Comparison of ENCODE assay signal across 8 cellular contexts in genomic region chr6:24493945-24494725, GRCh38. TPM values are rescaled to one million over a fixed set of nuclear protein-coding genes. Genes with fewer than 3 reads are reported as not detected.
DNase-seq lines count a peak whose midpoint lies in the region; ATAC-seq, FAIRE-seq and TF ChIP-seq lines count a peak whose summit lies in the region.

No MANE protein-coding gene starts in this region.

- H2AFZ ChIP-seq in keratinocyte (ENCODE audit: control insufficient read depth, low read length) = no peak overlapping the region

- WGBS in tibial nerve, 2 donors = 22 to 23% methylated on average over 24 of the region's 24 CpGs

- no peaks in the 10 kb centered on the region for H3K9me1 ChIP-seq in keratinocyte (ENCODE audit: control insufficient read depth, extremely low read depth, insufficient read depth, low read length)

- no peak for DNase-seq in CD4-positive, alpha-beta memory T cell
- DNase-seq in H7 = no peak
- DNase-seq in activated CD8-positive, alpha-beta T cell treated with anti-CD3 and anti-CD28 coated beads for 36 hours = peak; percentile 14
- DNase-seq in keratinocyte (ENCODE audit: low read depth, low spot score) = no peak
- DNase-seq in tibial nerve (ENCODE audit: low spot score in 2 of 2) = no peak
- DNase-seq in SW 1271 (lab: John Stamatoyannopoulos, UW) = no peak
- DNase-seq in stimulated activated CD4-positive, alpha-beta T cell treated with anti-CD3 and anti-CD28 coated beads, Interleukin-1b, Interleukin-23, amount 100 ng/mL, for 48 hours = no peak

- H3K9ac ChIP-seq in keratinocyte (ENCODE audit: control insufficient read depth, extremely low read depth, insufficient read depth, low read length) = no peak overlapping the region

- no peaks in the 10 kb centered on the region for H3K9me3 ChIP-seq in CD4-positive, alpha-beta memory T cell (ENCODE audit: control insufficient read depth in 1 of 2, low read length in 2 of 2)
- H3K9me3 ChIP-seq in keratinocyte (ENCODE audit: control insufficient read depth, low read depth, low read length) (no peaks in the 10 kb centered on the region), tibial nerve (no peaks in the 10 kb centered on the region)

- H3K9me3 Mint-ChIP-seq in CD4-positive, alpha-beta memory T cell = peaks cover 0 to 3% (median 0%) of the 10 kb centered on the region in 8 donors
- peaks cover 8% of the 10 kb centered on the region for H3K9me3 Mint-ChIP-seq in activated CD8-positive, alpha-beta T cell treated with anti-CD3 and anti-CD28 coated beads for 36 hours

- CTCF ChIA-PET in CD4-positive, alpha-beta memory T cell (lab: Charles Lee; ENCODE audit: partially characterized antibody) = interaction anchor here (0.9 to 3.1 kb wide), 10 partner anchors 7 to 87 kb away, joined by 3 to 12 read pairs (median 6); no protein-coding TSS in a partner anchor
- CTCF ChIA-PET in activated CD8-positive, alpha-beta T cell treated with anti-CD3 and anti-CD28 coated beads for 36 hours (lab: Charles Lee) = interaction anchor here (0.7 to 3.3 kb wide), 19 partner anchors 9 to 259 kb away, joined by 3 to 29 read pairs (median 5); partner anchors contain the start of gene MRS2

- H3K36me3 ChIP-seq in CD4-positive, alpha-beta memory T cell (ENCODE audit: insufficient read depth, low read length) = no peaks in the 10 kb centered on the region
- H3K36me3 ChIP-seq in H7 (replicated peaks; ENCODE audit: control insufficient read depth, insufficient read depth, low read length) (no peaks in the 10 kb centered on the region), keratinocyte (ENCODE audit: control insufficient read depth in 2 of 2, extremely low read depth in 1 of 2, insufficient read depth in 2 of 2, low read length in 2 of 2) (no peaks in the 10 kb centered on the region), tibial nerve (peaks cover 0 to 16% (median 0%) of the 10 kb centered on the region in 3 donors)

- peaks cover 18% of the 10 kb centered on the region for H3K4me1 ChIP-seq in CD4-positive, alpha-beta memory T cell (ENCODE audit: insufficient read depth, low read length)
- H3K4me1 ChIP-seq in keratinocyte (ENCODE audit: control insufficient read depth, extremely low read depth, insufficient read depth, low read length) (no peaks in the 10 kb centered on the region), tibial nerve (peaks cover 0 to 21% (median 8%) of the 10 kb centered on the region in 4 donors)

- H3K4me3 Mint-ChIP-seq in CD4-positive, alpha-beta memory T cell = peak overlapping the region; percentile 85 to 90 (median 88)
- H3K4me3 Mint-ChIP-seq in activated CD8-positive, alpha-beta T cell treated with anti-CD3 and anti-CD28 coated beads for 36 hours = peak overlapping the region; percentile 78

- dilution Hi-C loops in keratinocyte (cut with MboI; ENCODE audit: extremely low pct_ligation_motif_present, low sequenced_read_pairs) = no loop called here

- H3K4me1 Mint-ChIP-seq in CD4-positive, alpha-beta memory T cell = peaks cover 19 to 27% (median 24%) of the 10 kb centered on the region in 4 donors
- H3K4me1 Mint-ChIP-seq in activated CD8-positive, alpha-beta T cell treated with anti-CD3 and anti-CD28 coated beads for 36 hours (ENCODE audit: low read depth) = peaks cover 28% of the 10 kb centered on the region

- POLR2A ChIA-PET in CD4-positive, alpha-beta memory T cell (lab: Charles Lee; ENCODE audit: partially characterized antibody) = interaction anchor here (0.7 to 1.8 kb wide), 6 partner anchors 28 to 281 kb away, joined by 3 to 12 read pairs (median 6); partner anchors contain the start of genes ACOT13, GMNN, KIAA0319 and TDP2
- POLR2A ChIA-PET in activated CD8-positive, alpha-beta T cell treated with anti-CD3 and anti-CD28 coated beads for 36 hours (lab: Charles Lee) = interaction anchor here (0.6 to 1.4 kb wide), 4 partner anchors 12 to 140 kb away, joined by 3 to 5 read pairs (median 4); no protein-coding TSS in a partner anchor

- peak overlapping the region; percentile 79 for H3K4me2 ChIP-seq in keratinocyte (ENCODE audit: control insufficient read depth, extremely low read depth, insufficient read depth, low read depth, low read length)

- no peaks in the 10 kb centered on the region for H3K27me3 Mint-ChIP-seq in CD4-positive, alpha-beta memory T cell
- no peaks in the 10 kb centered on the region for H3K27me3 Mint-ChIP-seq in activated CD8-positive, alpha-beta T cell treated with anti-CD3 and anti-CD28 coated beads for 36 hours

- H3K27ac Mint-ChIP-seq in CD4-positive, alpha-beta memory T cell = peak overlapping the region; percentile 31 to 75 (median 60)
- peak overlapping the region; percentile 74 for H3K27ac Mint-ChIP-seq in activated CD8-positive, alpha-beta T cell treated with anti-CD3 and anti-CD28 coated beads for 36 hours

- no peaks in the 10 kb centered on the region for H3K79me2 ChIP-seq in keratinocyte (ENCODE audit: control insufficient read depth, insufficient read depth, low read length)

- peak; percentile 4 for ATAC-seq in activated CD8-positive, alpha-beta T cell treated with anti-CD3 and anti-CD28 coated beads for 36 hours
- no peak for ATAC-seq in HG02623 (IDR thresholded peaks at IDR 0.05; ENCODE audit: unreplicated experiment)

- peaks cover 10 to 15% of the 10 kb centered on the region in 2 donors for H3K36me3 Mint-ChIP-seq in CD4-positive, alpha-beta memory T cell
- H3K36me3 Mint-ChIP-seq in activated CD8-positive, alpha-beta T cell treated with anti-CD3 and anti-CD28 coated beads for 36 hours (ENCODE audit: low read depth) = peaks cover 13% of the 10 kb centered on the region

- H3K27ac ChIP-seq in CD4-positive, alpha-beta memory T cell (ENCODE audit: low read depth, low read length) = peak overlapping the region; percentile 18
- H3K27ac ChIP-seq in keratinocyte (ENCODE audit: control insufficient read depth, insufficient read depth, low read length) (no peak overlapping the region), tibial nerve (peak overlapping the region in 2 of 4 donors; percentile 81 to 88)

- no peak for FAIRE-seq in keratinocyte (lab: Jason Lieb, UNC)

- no peak for TF ChIP-seq POLR2A in tibial nerve (IDR thresholded peaks at IDR 0.05)

- H3K27me3 ChIP-seq in CD4-positive, alpha-beta memory T cell (ENCODE audit: insufficient read depth, low read length) = no peaks in the 10 kb centered on the region
- H3K27me3 ChIP-seq in H7 (ENCODE audit: control insufficient read depth, insufficient read depth, low read length) = peaks cover 18% of the 10 kb centered on the region
- H3K27me3 ChIP-seq in keratinocyte (ENCODE audit: control insufficient read depth, extremely low read depth, insufficient read depth, low read length) = peaks cover 13% of the 10 kb centered on the region
- no peaks in the 10 kb centered on the region for H3K27me3 ChIP-seq in tibial nerve

- TF ChIP-seq EP300 in tibial nerve (IDR thresholded peaks at IDR 0.05) = no peak

- H3K4me3 ChIP-seq in CD4-positive, alpha-beta memory T cell (ENCODE audit: low read length in 2 of 2) = peak overlapping the region; percentile 64 to 75
- H3K4me3 ChIP-seq in H7 (ENCODE audit: insufficient read depth, low read depth, low read length) (peak overlapping the region; percentile 67), keratinocyte (ENCODE audit: control insufficient read depth in 2 of 3, extremely low read depth in 1 of 3, insufficient read depth in 2 of 3, low read depth in 1 of 3, low read length in 3 of 3) (peak overlapping the region; percentile 38 to 51 (median 43)), tibial nerve (peak overlapping the region; percentile 54 to 83 (median 64))

- TF ChIP-seq CTCF in activated CD8-positive, alpha-beta T cell treated with anti-CD3 and anti-CD28 coated beads for 36 hours (IDR thresholded peaks at IDR 0.05) = no peak
- TF ChIP-seq CTCF in keratinocyte (optimal IDR thresholded peaks at IDR 0.05 in 1 of 3, IDR thresholded peaks at IDR 0.05 in 1 of 3, conservative IDR thresholded peaks at IDR 0.05 in 1 of 3; ENCODE audit: extremely low read depth in 1 of 3, insufficient read depth in 2 of 3, low read length in 3 of 3) (no peak), tibial nerve (IDR thresholded peaks at IDR 0.05) (no peak)

- intact Hi-C loops in CD4-positive, alpha-beta memory T cell (cut with micrococcal nuclease) = loop anchor here (2.0 to 10.0 kb wide), 3 partner anchors 27 to 201 kb away; partner anchors contain the start of genes ACOT13 and TDP2
- intact Hi-C loops in activated CD8-positive, alpha-beta T cell treated with anti-CD3 and anti-CD28 coated beads for 36 hours (cut with micrococcal nuclease) = no loop called here

- no peaks in the 10 kb centered on the region for H4K20me1 ChIP-seq in keratinocyte (ENCODE audit: control insufficient read depth, extremely low read depth, insufficient read depth, low read length)

RNA-seq across cellular contexts. Expression of gene ALDH5A1, which starts 0.6 kb away (rescaled TPM):
- total RNA-seq in CD4-positive, alpha-beta memory T cell = 10 to 100 TPM; 13.0 to 13.9 TPM
- 10 to 100 TPM in 1 of 2 donors, 1 to 10 TPM in 1; 8.5 to 10.2 TPM for polyA plus RNA-seq in CD4-positive, alpha-beta memory T cell
- total RNA-seq in H7 (2014; rRNA removed; shearing (Covaris generic)) = 1.00 and 1.5 TPM in 2 replicates
- 10 to 100 TPM; 20.7 to 20.8 TPM for total RNA-seq in activated CD8-positive, alpha-beta T cell treated with anti-CD3 and anti-CD28 coated beads for 36 hours
- polyA plus RNA-seq in keratinocyte = 0.20 to 0.45 TPM (median 0.36 TPM) in 3 replicates
- 1.1 TPM for polyA plus RNA-seq in keratinocyte (2011; ENCODE audit: low read depth)
- polyA plus RNA-seq in keratinocyte (2011; cell fraction: cytosol; rRNA removed) = 0.39 and 0.41 TPM in 2 replicates
- polyA plus RNA-seq in keratinocyte (2011; cell fraction: nucleus; rRNA removed) = 0.60 and 1.8 TPM in 2 replicates
- 0.21 and 1.4 TPM in 2 replicates for polyA plus RNA-seq in keratinocyte (2012; ENCODE audit: low replicate concordance)
- 0.49 to 0.77 TPM in 2 of 3 replicates, not detected in the other for polyA minus RNA-seq in keratinocyte
- polyA minus RNA-seq in keratinocyte (2011; cell fraction: cytosol; rRNA and poly(A)+ RNA removed) = 0.58 TPM
- polyA minus RNA-seq in keratinocyte (2011; cell fraction: nucleus; rRNA and poly(A)+ RNA removed) = 0.74 and 1.5 TPM in 2 replicates
- total RNA-seq in tibial nerve = 10 to 100 TPM in 3 of 4 donors, 1 to 10 TPM in 1; 7.8 to 12.0 (median 11.5) TPM

RNA-seq across cellular contexts. Expression of gene GPLD1, which starts 4.8 kb away (rescaled TPM):
- 1 to 10 TPM in 1 of 2 experiments, under 1 TPM in 1; 0.49 to 1.4 TPM for total RNA-seq in CD4-positive, alpha-beta memory T cell
- under 1 TPM in 1 of 2 donors, not detected in 1; 0.30 TPM for polyA plus RNA-seq in CD4-positive, alpha-beta memory T cell
- 2.0 and 2.5 TPM in 2 replicates for total RNA-seq in H7 (2014; rRNA removed; shearing (Covaris generic))
- total RNA-seq in activated CD8-positive, alpha-beta T cell treated with anti-CD3 and anti-CD28 coated beads for 36 hours = under 1 TPM; 0.51 to 0.72 TPM
- polyA plus RNA-seq in keratinocyte = 0.01 to 0.09 TPM (median 0.07 TPM) in 3 replicates
- 1.2 TPM for polyA plus RNA-seq in keratinocyte (2011; ENCODE audit: low read depth)
- polyA plus RNA-seq in keratinocyte (2011; cell fraction: cytosol; rRNA removed) = 0.03 TPM in 1 of 2 replicates, not detected in the other
- 0.11 and 0.32 TPM in 2 replicates for polyA plus RNA-seq in keratinocyte (2011; cell fraction: nucleus; rRNA removed)
- 1.9 TPM in 1 of 2 replicates, not detected in the other for polyA plus RNA-seq in keratinocyte (2012; ENCODE audit: low replicate concordance)
- polyA minus RNA-seq in keratinocyte = 0.67 TPM in 1 of 3 replicates, not detected in the others
- polyA minus RNA-seq in keratinocyte (2011; cell fraction: cytosol; rRNA and poly(A)+ RNA removed) = not detected
- 0.11 and 0.23 TPM in 2 replicates for polyA minus RNA-seq in keratinocyte (2011; cell fraction: nucleus; rRNA and poly(A)+ RNA removed)
- total RNA-seq in tibial nerve = 1 to 10 TPM; 2.7 to 3.6 (median 3.0) TPM
